In genomic region chr7:20302866-20303265, GRCh38 we compare ENCODE assay signal across 16 cellular contexts. TPM values are rescaled to one million over a fixed set of nuclear protein-coding genes. Genes with fewer than 3 reads are reported as not detected.
DNase-seq lines count a peak whose midpoint lies in the region; FAIRE-seq and TF ChIP-seq lines count a peak whose summit lies in the region.
"Had no signal": no experiment of that assay in that cellular context is flagged by ENCODE, and none has a peak within 500 bp of the region (broad histone marks: within the 10 kb centered on the region; RNA-seq: fewer than 3 reads in every experiment).

No MANE protein-coding gene starts in this region.

- H3K9me3 Mint-ChIP-seq in dendritic cell treated with granulocyte-macrophage colony-stimulating factor and Interleukin-4, amounts not matched to agents 40 ng/mL and 50 ng/mL, for 4 days: no peaks in the 10 kb centered on the region

- H4K20me1 ChIP-seq in OCI-LY3 (ENCODE audit: insufficient read depth, low read length): no peaks in the 10 kb centered on the region

- no peak overlapping the region for H3K4me3 Mint-ChIP-seq in dendritic cell treated with granulocyte-macrophage colony-stimulating factor and Interleukin-4, amounts not matched to agents 40 ng/mL and 50 ng/mL, for 4 days
- H3K4me3 Mint-ChIP-seq: CD4-positive, alpha-beta memory T cell had no signal

- DNase-seq in GM19239 (ENCODE audit: insufficient read length, low spot score): no peak
- peak; percentile 57 for DNase-seq in small intestine
- DNase-seq in brain microvascular endothelial cell: no peak
- DNase-seq in cerebellum (ENCODE audit: low spot score): no peak
- no peak for DNase-seq in activated CD4-positive, alpha-beta T cell treated with anti-CD3 and anti-CD28 coated beads, Interleukin-2, amount 50 U/mL, for 1 hour
- DNase-seq: BE2C; CD4-positive, alpha-beta memory T cell; DND-41; GDM1; GM23248; H7 had no signal

- no peaks in the 10 kb centered on the region for H3K36me3 Mint-ChIP-seq in dendritic cell treated with granulocyte-macrophage colony-stimulating factor and Interleukin-4, amounts not matched to agents 40 ng/mL and 50 ng/mL, for 4 days (ENCODE audit: low read depth)
- H3K36me3 Mint-ChIP-seq: CD4-positive, alpha-beta memory T cell had no signal

- H3K4me2 ChIP-seq in OCI-LY3 (ENCODE audit: low read length): no peak overlapping the region
- H3K4me2 ChIP-seq: A549 had no signal

- no peaks in the 10 kb centered on the region for H3K36me3 ChIP-seq in OCI-LY3 (replicated peaks; ENCODE audit: low read depth, low read length)
- H3K36me3 ChIP-seq in small intestine (ENCODE audit: control insufficient read depth in 2 of 2, insufficient read depth in 2 of 2, low read length in 2 of 2): no peaks in the 10 kb centered on the region
- H3K36me3 ChIP-seq in brain microvascular endothelial cell (replicated peaks): no peaks in the 10 kb centered on the region
- H3K36me3 ChIP-seq: BE2C had no signal

- H3K27ac ChIP-seq in OCI-LY3 (ENCODE audit: low read length) (peak overlapping the region; percentile 17; the same call in 1 of the 2 replicates), small intestine (ENCODE audit: low read depth in 1 of 2, low read length in 1 of 2) (no peak overlapping the region), brain microvascular endothelial cell (no peak overlapping the region)
- H3K27ac ChIP-seq: A549, C4-2B, GM23248 had no signal

- H3K4me1 ChIP-seq in OCI-LY3 (ENCODE audit: low read length) (peaks cover 89% of the 10 kb centered on the region), small intestine (ENCODE audit: control insufficient read depth in 2 of 2, insufficient read depth in 1 of 2, low read depth in 1 of 2, low read length in 1 of 2) (peaks cover 3 to 5% of the 10 kb centered on the region in 2 donors)
- H3K4me1 ChIP-seq: BE2C had no signal

- TF ChIP-seq CTCF in OCI-LY3 (IDR thresholded peaks at IDR 0.05; ENCODE audit: low read depth, low read length) (no peak), brain microvascular endothelial cell (IDR thresholded peaks at IDR 0.05; ENCODE audit: low read depth, low read length, missing control alignments) (no peak)

- H3K4me1 Mint-ChIP-seq in dendritic cell treated with granulocyte-macrophage colony-stimulating factor and Interleukin-4, amounts not matched to agents 40 ng/mL and 50 ng/mL, for 4 days (ENCODE audit: low read depth): peaks cover 26% of the 10 kb centered on the region

- H2AFZ ChIP-seq in OCI-LY3 (ENCODE audit: low read depth, low read length): no peak overlapping the region
- H2AFZ ChIP-seq: GM23248 had no signal

- H3K4me3 ChIP-seq in OCI-LY3 (ENCODE audit: low read length): no peak overlapping the region
- no peak overlapping the region for H3K4me3 ChIP-seq in small intestine (ENCODE audit: low read depth in 1 of 2, low read length in 2 of 2)
- H3K4me3 ChIP-seq in brain microvascular endothelial cell (ENCODE audit: low read depth, low read length): no peak overlapping the region
- H3K4me3 ChIP-seq: A549, GM23248 had no signal

- 7 to 42% (median 40%) methylated on average over 1 of the region's 1 CpG for WGBS in small intestine, 3 donors

- in situ Hi-C loops in brain microvascular endothelial cell (cut with HindIII; ENCODE audit: low pct_ligation_motif_present, low sequenced_read_pairs): loop anchor here (25.0 kb wide), 1 partner anchor 541 kb away; the partner anchor contains the start of gene TMEM196

- no peak overlapping the region for H3K9ac ChIP-seq in OCI-LY3 (ENCODE audit: low read length)
- H3K9ac ChIP-seq: GM23248 had no signal

- H3K27ac Mint-ChIP-seq in dendritic cell treated with granulocyte-macrophage colony-stimulating factor and Interleukin-4, amounts not matched to agents 40 ng/mL and 50 ng/mL, for 4 days: peak overlapping the region; percentile 4
- H3K27ac Mint-ChIP-seq: CD4-positive, alpha-beta memory T cell had no signal

- no peaks in the 10 kb centered on the region; the same call in 1 of the 2 replicates for H3K9me3 ChIP-seq in OCI-LY3 (ENCODE audit: insufficient read depth, low read length)
- H3K9me3 ChIP-seq in small intestine (ENCODE audit: control insufficient read depth, low read depth): no peaks in the 10 kb centered on the region
- H3K9me3 ChIP-seq: A549, BE2C had no signal

- peak; percentile 86 for FAIRE-seq in GM19239 (lab: Jason Lieb, UNC)
- no peak for FAIRE-seq in small intestine (lab: Jason Lieb, UNC)
- FAIRE-seq: A549, GM12892 had no signal

- H3K27me3 ChIP-seq in OCI-LY3 (ENCODE audit: low read depth, low read length) (no peaks in the 10 kb centered on the region), small intestine (ENCODE audit: control insufficient read depth in 2 of 2, insufficient read depth in 2 of 2, low read length in 2 of 2) (no peaks in the 10 kb centered on the region), brain microvascular endothelial cell (replicated peaks) (no peaks in the 10 kb centered on the region)
- H3K27me3 ChIP-seq: BE2C had no signal

- H3K79me2 ChIP-seq in OCI-LY3 (ENCODE audit: low read length): no peaks in the 10 kb centered on the region

- intact Hi-C loops in dendritic cell treated with granulocyte-macrophage colony-stimulating factor and Interleukin-4, amounts not matched to agents 40 ng/mL and 50 ng/mL, for 4 days (cut with micrococcal nuclease): loop anchor here (5.0 kb wide), 1 partner anchor 81 kb away; no protein-coding TSS in a partner anchor

- H3K27me3 Mint-ChIP-seq in dendritic cell treated with granulocyte-macrophage colony-stimulating factor and Interleukin-4, amounts not matched to agents 40 ng/mL and 50 ng/mL, for 4 days: no peaks in the 10 kb centered on the region
- H3K27me3 Mint-ChIP-seq: CD4-positive, alpha-beta memory T cell had no signal

RNA-seq across cellular contexts. Expression of gene ITGB8, which starts 27.8 kb away (rescaled TPM):
- 1 to 10 TPM in 1 of 3 donors, under 1 TPM in 2; 0.45 to 3.3 (median 0.54) TPM for polyA plus RNA-seq in small intestine
- total RNA-seq in cerebellum: 82.5 TPM
- polyA plus RNA-seq: CD4-positive, alpha-beta memory T cell had no signal
